Comparison of ENCODE assay signal across 8 cellular contexts in the genomic region with DNA sequence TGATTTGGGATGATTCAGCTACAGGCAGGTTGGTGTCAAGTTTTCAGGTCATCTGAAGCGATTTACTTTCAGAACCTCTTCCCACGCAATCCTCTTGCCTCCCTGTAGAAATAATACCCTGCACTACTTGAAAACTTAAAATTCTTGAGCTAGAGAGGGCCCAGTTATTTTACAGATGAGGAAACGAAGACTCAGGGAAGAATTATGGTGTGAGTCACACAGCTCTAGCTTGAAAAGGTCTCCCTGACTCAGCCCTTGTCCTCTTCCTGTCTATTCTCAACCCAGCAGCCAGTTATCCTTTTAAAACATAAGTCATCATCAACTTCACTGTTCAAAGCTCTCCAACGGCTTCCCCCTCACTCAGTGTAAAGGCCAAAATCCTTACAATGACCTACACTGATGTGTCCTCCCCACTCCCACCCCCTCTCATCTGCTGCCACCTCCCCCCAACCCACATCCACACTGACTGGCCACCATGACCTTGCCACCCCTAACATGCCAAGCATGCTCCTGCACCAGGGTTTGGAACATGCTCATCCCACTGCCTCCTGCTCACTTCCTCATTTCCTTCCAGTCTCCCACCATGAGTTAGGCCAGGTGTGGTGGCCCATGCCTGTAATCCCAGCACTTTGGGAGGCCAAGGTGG. TPM values are rescaled to one million over a fixed set of nuclear protein-coding genes. Genes with fewer than 3 reads are reported as not detected.
DNase-seq lines count a peak whose midpoint lies in the region; ATAC-seq and TF ChIP-seq lines count a peak whose summit lies in the region.

No MANE protein-coding gene starts in this region.

- H3K27me3 Mint-ChIP-seq in activated naive CD4-positive, alpha-beta T cell treated with anti-CD3 and anti-CD28 coated beads for 36 hours (ENCODE audit: low read depth): peaks cover 7% of the 10 kb centered on the region
- H3K27me3 Mint-ChIP-seq in activated naive CD4-positive, alpha-beta T cell treated with anti-CD3 and anti-CD28 coated beads, Interleukin-2, amount 10 ng/mL, durations not matched to agents 7 days and 5 days: peaks cover 23% of the 10 kb centered on the region

- H3K9me3 Mint-ChIP-seq in activated naive CD4-positive, alpha-beta T cell treated with anti-CD3 and anti-CD28 coated beads for 36 hours: no peaks in the 10 kb centered on the region
- no peaks in the 10 kb centered on the region for H3K9me3 Mint-ChIP-seq in activated naive CD4-positive, alpha-beta T cell treated with anti-CD3 and anti-CD28 coated beads, Interleukin-2, amount 10 ng/mL, durations not matched to agents 7 days and 5 days

- peak overlapping the region; percentile 97 for H3K27ac ChIP-seq in RWPE1
- peak overlapping the region; percentile 86 for H3K27ac ChIP-seq in fibroblast of lung (ENCODE audit: insufficient read depth, low read length)

- peak overlapping the region; percentile 75 for H3K4me2 ChIP-seq in fibroblast of lung (ENCODE audit: extremely low read depth, insufficient read depth, low read length)
- H3K4me2 ChIP-seq in skeletal muscle satellite cell (ENCODE audit: low read length): peak overlapping the region; percentile 80

- H3K4me3 Mint-ChIP-seq in activated naive CD4-positive, alpha-beta T cell treated with anti-CD3 and anti-CD28 coated beads for 36 hours: no peak overlapping the region
- no peak overlapping the region for H3K4me3 Mint-ChIP-seq in activated naive CD4-positive, alpha-beta T cell treated with anti-CD3 and anti-CD28 coated beads, Interleukin-2, amount 10 ng/mL, durations not matched to agents 7 days and 5 days

- H3K4me1 Mint-ChIP-seq in activated naive CD4-positive, alpha-beta T cell treated with anti-CD3 and anti-CD28 coated beads for 36 hours (ENCODE audit: low read depth): peaks cover 39% of the 10 kb centered on the region
- H3K4me1 Mint-ChIP-seq in activated naive CD4-positive, alpha-beta T cell treated with anti-CD3 and anti-CD28 coated beads, Interleukin-2, amount 10 ng/mL, durations not matched to agents 7 days and 5 days: peaks cover 44% of the 10 kb centered on the region

- POLR2A ChIA-PET in RWPE1 (lab: Yijun Ruan, JAX; ENCODE audit: low non-redundant PET): interaction anchor here (0.6 kb wide), 1 partner anchor 100 kb away, joined by 4 read pairs; no protein-coding TSS in a partner anchor

- no peaks in the 10 kb centered on the region for H3K27me3 ChIP-seq in fibroblast of lung (ENCODE audit: control insufficient read depth, insufficient read depth, low read length)
- no peaks in the 10 kb centered on the region for H3K27me3 ChIP-seq in skeletal muscle satellite cell (ENCODE audit: control insufficient read depth, insufficient read depth, low read length)

- H3K9ac ChIP-seq in fibroblast of lung (ENCODE audit: insufficient read depth, low read length) (no peak overlapping the region), skeletal muscle satellite cell (ENCODE audit: low read depth, low read length) (peak overlapping the region; percentile 95)

- H3K36me3 ChIP-seq in fibroblast of lung (ENCODE audit: control insufficient read depth, insufficient read depth, low read length) (no peaks in the 10 kb centered on the region), skeletal muscle satellite cell (ENCODE audit: insufficient read depth, low read length) (peaks cover 10% of the 10 kb centered on the region)

- no peaks in the 10 kb centered on the region for H4K20me1 ChIP-seq in fibroblast of lung (ENCODE audit: control insufficient read depth, extremely low read depth, insufficient read depth, low read length)

- peaks cover 25% of the 10 kb centered on the region for H3K4me1 ChIP-seq in fibroblast of lung (ENCODE audit: control insufficient read depth, extremely low read depth, insufficient read depth, low read length)
- peaks cover 40% of the 10 kb centered on the region for H3K4me1 ChIP-seq in skeletal muscle satellite cell (ENCODE audit: control insufficient read depth, insufficient read depth, low read length)

- intact Hi-C loops in activated naive CD4-positive, alpha-beta T cell treated with anti-CD3 and anti-CD28 coated beads for 36 hours (cut with micrococcal nuclease): loop anchor here (1.0 to 5.0 kb wide), 5 partner anchors 12 to 574 kb away; partner anchors contain the start of genes CHUK, COX15, CUTC and GOT1

- H3K4me3 ChIP-seq in fibroblast of lung (replicated peaks in 1 of 4; ENCODE audit: control extremely low read depth in 1 of 4, insufficient read depth in 1 of 4, low read depth in 3 of 4, low read length in 4 of 4) (peak overlapping the region; percentile 7 to 46 (median 20)), skeletal muscle satellite cell (ENCODE audit: low read length) (peak overlapping the region; percentile 55)

- no peaks in the 10 kb centered on the region for H3K36me3 Mint-ChIP-seq in activated naive CD4-positive, alpha-beta T cell treated with anti-CD3 and anti-CD28 coated beads for 36 hours (ENCODE audit: low read depth)
- no peaks in the 10 kb centered on the region for H3K36me3 Mint-ChIP-seq in activated naive CD4-positive, alpha-beta T cell treated with anti-CD3 and anti-CD28 coated beads, Interleukin-2, amount 10 ng/mL, durations not matched to agents 7 days and 5 days

- no peak for TF ChIP-seq CTCF in RWPE1 (conservative IDR thresholded peaks at IDR 0.05; ENCODE audit: low read depth)
- no peak for TF ChIP-seq CTCF in fibroblast of lung (conservative IDR thresholded peaks at IDR 0.05 in 1 of 2, IDR thresholded peaks at IDR 0.05 in 1 of 2; ENCODE audit: low read depth in 1 of 2, low read length in 2 of 2)

- H2AFZ ChIP-seq in fibroblast of lung (ENCODE audit: low read length): no peak overlapping the region

- ATAC-seq in GM21717 (IDR thresholded peaks at IDR 0.05; ENCODE audit: unreplicated experiment) (no peak), GM21360 (IDR thresholded peaks at IDR 0.05; ENCODE audit: unreplicated experiment) (no peak), GM21423 (IDR thresholded peaks at IDR 0.05; ENCODE audit: unreplicated experiment) (no peak)

- CTCF ChIA-PET in activated naive CD4-positive, alpha-beta T cell treated with anti-CD3 and anti-CD28 coated beads for 36 hours (lab: Charles Lee): interaction anchor here (0.6 to 2.1 kb wide), 5 partner anchors 9 to 160 kb away, joined by 3 to 9 read pairs (median 3); no protein-coding TSS in a partner anchor
- CTCF ChIA-PET in activated naive CD4-positive, alpha-beta T cell treated with anti-CD3 and anti-CD28 coated beads, Interleukin-2, amount 10 ng/mL, durations not matched to agents 7 days and 5 days (lab: Charles Lee): interaction anchor here (1.0 to 4.4 kb wide), 3 partner anchors 35 to 161 kb away, joined by 3 to 25 read pairs (median 8); no protein-coding TSS in a partner anchor
- CTCF ChIA-PET in RWPE1 (lab: Yijun Ruan, JAX): interaction anchor here (0.7 to 0.9 kb wide), 4 partner anchors 13 to 160 kb away, joined by 3 to 10 read pairs (median 4); no protein-coding TSS in a partner anchor

- H3K27ac Mint-ChIP-seq in activated naive CD4-positive, alpha-beta T cell treated with anti-CD3 and anti-CD28 coated beads for 36 hours: peak overlapping the region; percentile 61
- H3K27ac Mint-ChIP-seq in activated naive CD4-positive, alpha-beta T cell treated with anti-CD3 and anti-CD28 coated beads, Interleukin-2, amount 10 ng/mL, durations not matched to agents 7 days and 5 days: no peak overlapping the region

- H3K79me2 ChIP-seq in fibroblast of lung (ENCODE audit: control insufficient read depth, insufficient read depth, low read length): peaks cover 68% of the 10 kb centered on the region

- DNase-seq in activated naive CD4-positive, alpha-beta T cell treated with anti-CD3 and anti-CD28 coated beads for 36 hours: peak; percentile 40
- DNase-seq in activated naive CD4-positive, alpha-beta T cell treated with anti-CD3 and anti-CD28 coated beads, Interleukin-2, amount 10 ng/mL, durations not matched to agents 7 days and 5 days: no peak
- DNase-seq in RWPE1 (ENCODE audit: low spot score) (peak; percentile 91), fibroblast of lung (ENCODE audit: low read depth in 2 of 2) (peak; percentile 90 to 98)

- H3K9me3 ChIP-seq in fibroblast of lung (ENCODE audit: control insufficient read depth, insufficient read depth, low read depth, low read length) (no peaks in the 10 kb centered on the region), skeletal muscle satellite cell (replicated peaks; ENCODE audit: low read length) (no peaks in the 10 kb centered on the region)

RNA-seq across cellular contexts. Expression of gene DNMBP, which starts 3.4 kb away (rescaled TPM):
- total RNA-seq in activated naive CD4-positive, alpha-beta T cell treated with anti-CD3 and anti-CD28 coated beads for 36 hours: 1 to 10 TPM; 2.2 to 2.4 TPM
- 5.9 and 12.9 TPM in 2 replicates for total RNA-seq in fibroblast of lung
- 17.6 and 21.2 TPM in 2 replicates for polyA plus RNA-seq in fibroblast of lung
- 11.3 and 15.0 TPM in 2 replicates for polyA plus RNA-seq in fibroblast of lung (2012)
- polyA minus RNA-seq in fibroblast of lung (ENCODE audit: low replicate concordance): 13.8 and 16.1 TPM in 2 replicates
- 19.0 and 21.5 TPM in 2 replicates for total RNA-seq in skeletal muscle satellite cell (2012; rRNA removed)
